In the genomic region with DNA sequence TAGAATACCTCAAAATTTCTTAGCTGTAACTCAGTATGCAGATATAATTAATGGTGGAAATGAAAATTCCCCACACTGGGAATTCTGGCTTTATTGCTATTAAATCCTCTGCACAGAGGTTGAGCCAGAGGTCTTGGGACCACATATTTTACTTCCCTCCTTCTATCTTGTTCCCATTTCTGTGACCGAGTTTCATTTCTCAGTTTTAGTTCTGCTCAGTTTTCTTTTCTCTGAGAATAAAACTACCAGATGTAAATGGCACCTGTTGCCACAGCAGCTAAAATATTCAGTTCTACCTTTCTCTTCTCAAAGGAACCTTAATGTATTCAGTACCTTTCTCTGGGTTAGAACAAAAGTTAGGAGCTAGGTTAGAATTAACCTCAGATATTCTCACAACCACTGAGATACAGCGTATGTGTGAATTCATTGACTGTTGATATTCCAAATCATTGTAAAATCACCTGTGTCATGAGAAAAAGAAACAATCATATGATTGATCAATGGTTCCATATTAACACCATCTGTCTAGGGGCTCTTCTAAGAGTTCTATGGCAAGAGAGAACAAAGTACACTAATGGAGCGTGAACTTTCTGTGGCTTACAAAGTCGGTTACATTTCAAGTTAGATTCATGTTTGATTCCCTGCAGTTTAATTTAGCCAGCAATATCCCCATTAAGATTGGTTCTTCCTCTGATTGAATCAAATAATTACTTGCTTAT, we compare ENCODE assay signal across 11 cellular contexts.
DNase-seq lines count a peak whose midpoint lies in the region; ATAC-seq and TF ChIP-seq lines count a peak whose summit lies in the region.
"Had no signal": no experiment of that assay in that cellular context is flagged by ENCODE, and none has a peak within 500 bp of the region (broad histone marks: within the 10 kb centered on the region; RNA-seq: fewer than 3 reads in every experiment).

No MANE protein-coding gene starts in this region.

- no peak overlapping the region for H3K27ac ChIP-seq in right atrium auricular region

- no peak overlapping the region for H3K4me3 ChIP-seq in right atrium auricular region

- no peaks in the 10 kb centered on the region for H3K4me1 ChIP-seq in right atrium auricular region

- H3K27ac Mint-ChIP-seq in naive B cell: peak overlapping the region; percentile 48 to 93 (median 80)
- H3K27ac Mint-ChIP-seq: progenitor cell of endocrine pancreas, WTC11 had no signal

- no peaks in the 10 kb centered on the region for H3K9me3 ChIP-seq in right atrium auricular region

- no peaks in the 10 kb centered on the region for H3K27me3 Mint-ChIP-seq in naive B cell
- H3K27me3 Mint-ChIP-seq: progenitor cell of endocrine pancreas had no signal

- peaks cover 0 to 4% of the 10 kb centered on the region in 2 donors for H3K36me3 Mint-ChIP-seq in naive B cell

- H3K9me3 Mint-ChIP-seq in naive B cell: peaks cover 0 to 5% (median 0%) of the 10 kb centered on the region in 7 donors

- peaks cover 21 to 28% (median 25%) of the 10 kb centered on the region in 3 donors for H3K4me1 Mint-ChIP-seq in naive B cell
- H3K4me1 Mint-ChIP-seq: WTC11 had no signal

- ATAC-seq in GM18909 (IDR thresholded peaks at IDR 0.05; ENCODE audit: poor library complexity, unreplicated experiment) (peak; percentile 96), GM21723 (IDR thresholded peaks at IDR 0.05; ENCODE audit: unreplicated experiment) (peak; percentile 98), HG03175 (IDR thresholded peaks at IDR 0.05; ENCODE audit: unreplicated experiment) (peak; percentile 95), naive B cell (ENCODE audit: low read depth in 2 of 2) (peak; percentile 91 to 94)
- ATAC-seq: WTC11 had no signal

- DNase-seq in naive B cell (peak; percentile 39), right atrium auricular region (ENCODE audit: low spot score) (no peak), superior temporal gyrus (ENCODE audit: extremely low spot score) (no peak)
- DNase-seq in activated CD4-positive, alpha-beta T cell treated with anti-CD3 and anti-CD28 coated beads, Interleukin-2, amount 50 U/mL, for 4 hours: no peak
- DNase-seq: activated effector memory CD4-positive, alpha-beta T cell treated with Interleukin-2 at 50 U/mL for 16 hours; NCI-H187 had no signal

- H3K4me3 Mint-ChIP-seq in naive B cell: peak overlapping the region in 7 of 8 donors; percentile 7 to 66 (median 32)
- H3K4me3 Mint-ChIP-seq: WTC11 had no signal

- no peaks in the 10 kb centered on the region for H3K27me3 ChIP-seq in right atrium auricular region

- H3K36me3 ChIP-seq in right atrium auricular region: no peaks in the 10 kb centered on the region

- no peak for TF ChIP-seq CTCF in right atrium auricular region (IDR thresholded peaks at IDR 0.05)
